Comparison of ENCODE assay signal across 8 cellular contexts in genomic region chrY:13478126-13478750, GRCh38. TPM values are rescaled to one million over a fixed set of nuclear protein-coding genes. Genes with fewer than 3 reads are reported as not detected.
DNase-seq lines count a peak whose midpoint lies in the region; ATAC-seq and TF ChIP-seq lines count a peak whose summit lies in the region.

No MANE protein-coding gene starts in this region.

- H3K27ac ChIP-seq in thoracic aorta = peak overlapping the region; percentile 88 to 96

- TF ChIP-seq CTCF in thoracic aorta (IDR thresholded peaks at IDR 0.05) (no peak), Calu3 (IDR thresholded peaks at IDR 0.05; ENCODE audit: unreplicated experiment) (no peak)

- no peaks in the 10 kb centered on the region for H3K9me3 Mint-ChIP-seq in activated T-helper 1 cell treated with anti-CD3 and anti-CD28 coated beads, Interleukin-12 subunit alpha, Interleukin-12 subunit beta, Interleukin-2, Interleukin-4 antibody, amounts not matched to agents 30 ng/mL and 10 ng/mL and 1 ng/mL, durations not matched to agents 14 hours and 24 hours and 36 hours
- H3K9me3 Mint-ChIP-seq in Calu3 (ENCODE audit: low read depth, unreplicated experiment) = no peaks in the 10 kb centered on the region

- H3K4me1 ChIP-seq in thoracic aorta (ENCODE audit: control insufficient read depth in 1 of 2, low read depth in 2 of 2) = peaks cover 3 to 9% of the 10 kb centered on the region in 2 donors

- peaks cover 27% of the 10 kb centered on the region for H3K4me1 Mint-ChIP-seq in activated T-helper 1 cell treated with anti-CD3 and anti-CD28 coated beads, Interleukin-12 subunit alpha, Interleukin-12 subunit beta, Interleukin-2, Interleukin-4 antibody, amounts not matched to agents 30 ng/mL and 10 ng/mL and 1 ng/mL, durations not matched to agents 14 hours and 24 hours and 36 hours (ENCODE audit: low read depth)
- H3K4me1 Mint-ChIP-seq in Calu3 (ENCODE audit: low read depth, unreplicated experiment) = no peaks in the 10 kb centered on the region

- H3K27ac Mint-ChIP-seq in activated T-helper 1 cell treated with anti-CD3 and anti-CD28 coated beads, Interleukin-12 subunit alpha, Interleukin-12 subunit beta, Interleukin-2, Interleukin-4 antibody, amounts not matched to agents 30 ng/mL and 10 ng/mL and 1 ng/mL, durations not matched to agents 14 hours and 24 hours and 36 hours = peak overlapping the region; percentile 89
- no peak overlapping the region for H3K27ac Mint-ChIP-seq in Calu3 (ENCODE audit: unreplicated experiment)

- peaks cover 20% of the 10 kb centered on the region for H3K36me3 Mint-ChIP-seq in activated T-helper 1 cell treated with anti-CD3 and anti-CD28 coated beads, Interleukin-12 subunit alpha, Interleukin-12 subunit beta, Interleukin-2, Interleukin-4 antibody, amounts not matched to agents 30 ng/mL and 10 ng/mL and 1 ng/mL, durations not matched to agents 14 hours and 24 hours and 36 hours (ENCODE audit: low read depth)
- H3K36me3 Mint-ChIP-seq in Calu3 (ENCODE audit: insufficient read depth, unreplicated experiment) = no peaks in the 10 kb centered on the region

- ATAC-seq in thoracic aorta (ENCODE audit: insufficient number of reproducible peaks, low FRiP score, low read depth) (no peak), GM18519 (IDR thresholded peaks at IDR 0.05; ENCODE audit: low FRiP score, unreplicated experiment) (no peak)

- no TSS peak for BruUV-seq in Calu3 (replicated peaks; lab: Mats Ljungman, UMichigan)

- no peaks in the 10 kb centered on the region for H3K27me3 Mint-ChIP-seq in activated T-helper 1 cell treated with anti-CD3 and anti-CD28 coated beads, Interleukin-12 subunit alpha, Interleukin-12 subunit beta, Interleukin-2, Interleukin-4 antibody, amounts not matched to agents 30 ng/mL and 10 ng/mL and 1 ng/mL, durations not matched to agents 14 hours and 24 hours and 36 hours (ENCODE audit: insufficient read depth)
- H3K27me3 Mint-ChIP-seq in Calu3 (ENCODE audit: unreplicated experiment) = no peaks in the 10 kb centered on the region

- H3K36me3 ChIP-seq in thoracic aorta = no peaks in the 10 kb centered on the region

- peak overlapping the region; percentile 90 for H3K4me3 ChIP-seq in thoracic aorta

- H3K9me3 ChIP-seq in thoracic aorta = no peaks in the 10 kb centered on the region

- no peaks in the 10 kb centered on the region for H3K27me3 ChIP-seq in thoracic aorta (replicated peaks; ENCODE audit: insufficient read depth)

- DNase-seq in ELR (ENCODE audit: low read depth) (peak; percentile 71), LHCN-M2 (ENCODE audit: low read depth) (peak; percentile 77), inferior parietal cortex (ENCODE audit: extremely low spot score) (peak; percentile 61), thoracic aorta (ENCODE audit: low spot score) (no peak), Calu3 (no peak), OCI-M1 (lab: John Stamatoyannopoulos, UW) (no peak)
- DNase-seq in activated T-helper 1 cell treated with anti-CD3 and anti-CD28 coated beads, Interleukin-12 subunit alpha, Interleukin-12 subunit beta, Interleukin-2, Interleukin-4 antibody, amounts not matched to agents 30 ng/mL and 10 ng/mL and 1 ng/mL, durations not matched to agents 14 hours and 24 hours and 36 hours (ENCODE audit: low spot score) = peak; percentile 40

- CTCF ChIA-PET in Calu3 (lab: Charles Lee) = no interaction called here

- peak overlapping the region; percentile 89 for H3K4me3 Mint-ChIP-seq in activated T-helper 1 cell treated with anti-CD3 and anti-CD28 coated beads, Interleukin-12 subunit alpha, Interleukin-12 subunit beta, Interleukin-2, Interleukin-4 antibody, amounts not matched to agents 30 ng/mL and 10 ng/mL and 1 ng/mL, durations not matched to agents 14 hours and 24 hours and 36 hours
- no peak overlapping the region for H3K4me3 Mint-ChIP-seq in Calu3 (ENCODE audit: low read depth, unreplicated experiment)

- intact Hi-C loops in activated T-helper 1 cell treated with anti-CD3 and anti-CD28 coated beads, Interleukin-12 subunit alpha, Interleukin-12 subunit beta, Interleukin-2, Interleukin-4 antibody, amounts not matched to agents 30 ng/mL and 10 ng/mL and 1 ng/mL, durations not matched to agents 14 hours and 24 hours and 36 hours (cut with micrococcal nuclease) = loop anchor here (2.0 to 5.0 kb wide), 2 partner anchors 74 to 107 kb away; no protein-coding TSS in a partner anchor
- intact Hi-C loops in Calu3 (cut with micrococcal nuclease; ENCODE audit: unreplicated experiment) = no loop called here

RNA-seq across cellular contexts. Expression of gene UTY, which starts 1.6 kb away (rescaled TPM):
- total RNA-seq in LHCN-M2 (2014; rRNA removed) = 10.0 and 11.3 TPM in 2 replicates
- 2.3 TPM for polyA plus RNA-seq in LHCN-M2 (2012)
- total RNA-seq in activated T-helper 1 cell treated with anti-CD3 and anti-CD28 coated beads, Interleukin-12 subunit alpha, Interleukin-12 subunit beta, Interleukin-2, Interleukin-4 antibody, amounts not matched to agents 30 ng/mL and 10 ng/mL and 1 ng/mL, durations not matched to agents 14 hours and 24 hours and 36 hours = 22.1 and 25.4 TPM in 2 replicates
- 10 to 100 TPM; 20.3 to 58.1 TPM for total RNA-seq in thoracic aorta
- not detected in 2 replicates for total RNA-seq in Calu3 (2022)

Comparison
In these comparisons a context has a peak if more than half of its experiments do, and no peak if none do; other contexts are left out.
1. DNase-seq: peak in ELR (single experiment), LHCN-M2 (single experiment), activated T-helper 1 cell treated with anti-CD3 and anti-CD28 coated beads, Interleukin-12 subunit alpha, Interleukin-12 subunit beta, Interleukin-2, Interleukin-4 antibody, amounts not matched to agents 30 ng/mL and 10 ng/mL and 1 ng/mL, durations not matched to agents 14 hours and 24 hours and 36 hours (single experiment) and inferior parietal cortex (single experiment); none in thoracic aorta (single experiment), Calu3 (single experiment) and OCI-M1 (single experiment).